Comparison of ENCODE assay signal across 11 cellular contexts in the genomic region with DNA sequence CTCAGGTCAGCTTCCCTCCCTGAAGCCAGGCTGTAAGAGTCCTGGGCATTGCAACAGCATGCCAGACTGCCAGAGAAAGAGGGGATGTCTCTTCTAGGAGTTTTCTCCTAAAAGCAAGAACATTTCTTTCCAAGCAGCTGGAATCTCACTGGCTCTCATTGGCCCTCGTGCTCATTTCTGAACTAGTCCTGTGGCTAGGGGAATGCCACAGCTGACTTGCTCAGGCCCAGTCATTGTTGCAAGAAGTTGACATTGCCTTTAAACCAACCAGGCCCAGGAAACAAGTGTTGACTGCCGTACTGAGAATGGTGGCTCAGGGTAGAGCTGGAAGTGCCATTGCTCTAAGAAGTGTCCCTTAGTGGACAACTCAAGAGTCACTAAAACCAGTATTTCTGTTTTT. TPM values are rescaled to one million over a fixed set of nuclear protein-coding genes. Genes with fewer than 3 reads are reported as not detected.
DNase-seq lines count a peak whose midpoint lies in the region; ATAC-seq and TF ChIP-seq lines count a peak whose summit lies in the region.
"Had no signal": no experiment of that assay in that cellular context is flagged by ENCODE, and none has a peak within 500 bp of the region (broad histone marks: within the 10 kb centered on the region; RNA-seq: fewer than 3 reads in every experiment).

No MANE protein-coding gene starts in this region.

- no peak for DNase-seq in activated T-cell treated with anti-CD3 and anti-CD28 coated beads, Interleukin-2, amount 50 U/mL, for 24 hours
- no peak for DNase-seq in activated T-cell treated with anti-CD3 and anti-CD28 coated beads for 4 hours
- no peak for DNase-seq in neural progenitor cell (ENCODE audit: low spot score)
- no peak for DNase-seq in NCI-H1436 (lab: John Stamatoyannopoulos, UW)
- no peak for DNase-seq in activated CD8-positive, alpha-beta memory T cell treated with anti-CD3 and anti-CD28 coated beads, Interleukin-2, amount 50 U/mL, for 4 hours
- DNase-seq in NCI-H1105 (lab: John Stamatoyannopoulos, UW), result no peak
- DNase-seq: activated gamma-delta T cell treated with Interleukin-2 at 50 U/mL for 16 hours, hippocampal formation had no signal

- H4K20me1 ChIP-seq in neural progenitor cell (ENCODE audit: low read depth), result no peaks in the 10 kb centered on the region

- H3K4me2 ChIP-seq in neural progenitor cell, result no peak overlapping the region

- no peak overlapping the region for H3K9ac ChIP-seq in neural progenitor cell

- TF ChIP-seq CTCF in neural progenitor cell (IDR thresholded peaks at IDR 0.05), result no peak

- no peak overlapping the region for H3K27ac ChIP-seq in neural progenitor cell

- H3K4me1 ChIP-seq in neural progenitor cell, result no peaks in the 10 kb centered on the region

- peak overlapping the region; percentile 55 for H3K27ac Mint-ChIP-seq in activated T-cell treated with anti-CD3 and anti-CD28 coated beads, Interleukin-2, amount 50 U/mL, for 24 hours
- no peak overlapping the region for H3K27ac Mint-ChIP-seq in neural progenitor cell

- ATAC-seq in GM21619 (IDR thresholded peaks at IDR 0.05; ENCODE audit: unreplicated experiment) (peak; percentile 74), HG03354 (IDR thresholded peaks at IDR 0.05; ENCODE audit: poor library complexity, severe bottlenecking, unreplicated experiment) (peak; percentile 67)
- ATAC-seq: HCT116 had no signal

- no peaks in the 10 kb centered on the region for H3K27me3 ChIP-seq in neural progenitor cell

- no peaks in the 10 kb centered on the region for H3F3A ChIP-seq in neural progenitor cell (ENCODE audit: low read depth)

- H3K36me3 Mint-ChIP-seq in activated T-cell treated with anti-CD3 and anti-CD28 coated beads, Interleukin-2, amount 50 U/mL, for 24 hours (ENCODE audit: low read depth), result no peaks in the 10 kb centered on the region
- H3K36me3 Mint-ChIP-seq in neural progenitor cell, result no peaks in the 10 kb centered on the region

- no peaks in the 10 kb centered on the region for H3K27me3 Mint-ChIP-seq in activated T-cell treated with anti-CD3 and anti-CD28 coated beads, Interleukin-2, amount 50 U/mL, for 24 hours
- H3K27me3 Mint-ChIP-seq in neural progenitor cell (ENCODE audit: insufficient read depth, low read depth), result no peaks in the 10 kb centered on the region

- H3K36me3 ChIP-seq in neural progenitor cell, result no peaks in the 10 kb centered on the region

- peak overlapping the region; percentile 48 for H2AFZ ChIP-seq in neural progenitor cell (replicated peaks)

- no peak overlapping the region for H3K4me3 Mint-ChIP-seq in activated T-cell treated with anti-CD3 and anti-CD28 coated beads, Interleukin-2, amount 50 U/mL, for 24 hours
- H3K4me3 Mint-ChIP-seq in neural progenitor cell, result no peak overlapping the region

- H3K9me3 Mint-ChIP-seq in activated T-cell treated with anti-CD3 and anti-CD28 coated beads, Interleukin-2, amount 50 U/mL, for 24 hours, result no peaks in the 10 kb centered on the region
- H3K9me3 Mint-ChIP-seq in neural progenitor cell, result no peaks in the 10 kb centered on the region

- H3K4me1 Mint-ChIP-seq in activated T-cell treated with anti-CD3 and anti-CD28 coated beads, Interleukin-2, amount 50 U/mL, for 24 hours (ENCODE audit: low read depth), result peaks cover 22% of the 10 kb centered on the region
- no peaks in the 10 kb centered on the region for H3K4me1 Mint-ChIP-seq in neural progenitor cell

- H3K79me2 ChIP-seq in neural progenitor cell (ENCODE audit: low read depth), result no peaks in the 10 kb centered on the region

- no peak overlapping the region for H3K4me3 ChIP-seq in neural progenitor cell

- H3K9me3 ChIP-seq in neural progenitor cell (ENCODE audit: low read depth), result no peaks in the 10 kb centered on the region

RNA-seq across cellular contexts. Expression of gene CEP120, which starts 15.0 kb away (rescaled TPM):
- 25.2 and 38.5 TPM in 2 replicates for total RNA-seq in neural progenitor cell (ENCODE audit: low replicate concordance)
